In genomic region chr10:78760463-78761240, GRCh38 we compare ENCODE assay signal across 1 cellular context.
TF ChIP-seq lines count a peak whose summit lies in the region.

No MANE protein-coding gene starts in this region.

TF ChIP-seq in H1, 55 proteins besides CTCF, POLR2A, EP300 and RAD21:
- TF ChIP-seq BRCA1 (IDR thresholded peaks at IDR 0.05; ENCODE audit: low read depth, low read length) (no peak), CBX5 (IDR thresholded peaks at IDR 0.05; ENCODE audit: low read depth, low read length) (no peak), HDAC2 (IDR thresholded peaks at IDR 0.05; ENCODE audit: borderline replicate concordance in 1 of 2, low read depth in 2 of 2, low read length in 2 of 2) (no peak), HDAC6 (IDR thresholded peaks at IDR 0.05; ENCODE audit: low read depth, low read length) (no peak), ATF3 (IDR thresholded peaks at IDR 0.05; ENCODE audit: insufficient read depth, low read depth, low read length) (no peak), EZH2 (IDR thresholded peaks at IDR 0.05; ENCODE audit: low read depth, low read length, severe bottlenecking) (no peak), ASH2L (IDR thresholded peaks at IDR 0.05; ENCODE audit: low read length) (no peak), SIRT6 (IDR thresholded peaks at IDR 0.05; ENCODE audit: low read length) (no peak)
